1 cellular context compared by ENCODE assay signal in genomic region chr1:23574265-23574754, GRCh38.
TF ChIP-seq lines count a peak whose summit lies in the region.

No MANE protein-coding gene starts in this region.

TF ChIP-seq in GM12878, 131 proteins besides CTCF, POLR2A, EP300 and RAD21 (continued from another document and continues in another):
- TF ChIP-seq BCLAF1 (IDR thresholded peaks at IDR 0.05), result no peak
- peak; percentile 58; the same call in 1 of the 2 replicates for TF ChIP-seq BCL11A (IDR thresholded peaks at IDR 0.05; ENCODE audit: low read depth, low read length)
- no peak for TF ChIP-seq IRF3 (IDR thresholded peaks at IDR 0.05)
- peak; percentile 86; the same call in 1 of the 2 replicates for TF ChIP-seq ZBED1 (IDR thresholded peaks at IDR 0.05; ENCODE audit: borderline replicate concordance)
- no peak for TF ChIP-seq SPI1 (IDR thresholded peaks at IDR 0.05; ENCODE audit: borderline replicate concordance, insufficient read depth, low read depth, low read length)
- TF ChIP-seq SMARCA5 (IDR thresholded peaks at IDR 0.05), result no peak
- peak; percentile 89 for TF ChIP-seq MEF2B (IDR thresholded peaks at IDR 0.05; ENCODE audit: partially characterized antibody, poor library complexity, severe bottlenecking)
- TF ChIP-seq SP1 (IDR thresholded peaks at IDR 0.05; ENCODE audit: low read depth, low read length), result peak; percentile 43
- no peak for TF ChIP-seq E4F1 (IDR thresholded peaks at IDR 0.05; ENCODE audit: borderline replicate concordance, partially characterized antibody)
- TF ChIP-seq EED (IDR thresholded peaks at IDR 0.05; ENCODE audit: low read depth), result peak; percentile 98
- no peak for TF ChIP-seq ZBTB33 (IDR thresholded peaks at IDR 0.05)
- TF ChIP-seq USF2 (IDR thresholded peaks at IDR 0.05; ENCODE audit: borderline replicate concordance, low read depth, low read length), result no peak
- TF ChIP-seq KAT2A (conservative IDR thresholded peaks at IDR 0.05; ENCODE audit: control insufficient read depth, low read depth, low read length), result no peak
- TF ChIP-seq CUX1 (IDR thresholded peaks at IDR 0.05; ENCODE audit: insufficient replicate concordance, low read depth, low read length), result no peak
- TF ChIP-seq ETV6 (conservative IDR thresholded peaks at IDR 0.05 in 1 of 2, IDR thresholded peaks at IDR 0.05 in 1 of 2; ENCODE audit: borderline replicate concordance in 1 of 2, low read depth in 1 of 2), result peak in 1 of 2 experiments; percentile 78; a peak in 1 of 4 replicates
- TF ChIP-seq NR2C1 (IDR thresholded peaks at IDR 0.05), result peak; percentile 16; the same call in 1 of the 2 replicates
- no peak for TF ChIP-seq FOS (IDR thresholded peaks at IDR 0.05; ENCODE audit: borderline replicate concordance, extremely low read depth, insufficient read length)
- no peak for TF ChIP-seq HDAC2 (IDR thresholded peaks at IDR 0.05)
- peak; percentile 48; the same call in 1 of the 2 replicates for TF ChIP-seq MTA2 (IDR thresholded peaks at IDR 0.05; ENCODE audit: low read depth)
- peak; percentile 93 for TF ChIP-seq BCL3 (IDR thresholded peaks at IDR 0.05; ENCODE audit: borderline replicate concordance, insufficient read depth, low read depth, low read length, poor library complexity, severe bottlenecking)
- peak; percentile 94 for TF ChIP-seq RUNX3 (IDR thresholded peaks at IDR 0.05; ENCODE audit: low read length)
- TF ChIP-seq TBL1XR1 (IDR thresholded peaks at IDR 0.05; ENCODE audit: low read depth, low read length), result 0 out of 2 replicates have a peak, but pooled peaks have one; percentile 11
- TF ChIP-seq YBX1 (IDR thresholded peaks at IDR 0.05), result no peak
- TF ChIP-seq MYB (IDR thresholded peaks at IDR 0.05; ENCODE audit: borderline replicate concordance, low read depth, low read length), result no peak
- peak; percentile 45 for TF ChIP-seq JUNB (IDR thresholded peaks at IDR 0.05)
- TF ChIP-seq ASH2L (IDR thresholded peaks at IDR 0.05; ENCODE audit: borderline replicate concordance, low read depth), result no peak
- 0 out of 2 replicates have a peak, but pooled peaks have one; percentile 12 for TF ChIP-seq YY1 (IDR thresholded peaks at IDR 0.05; ENCODE audit: low read depth, low read length)
- no peak for TF ChIP-seq NKRF (conservative IDR thresholded peaks at IDR 0.05)
- TF ChIP-seq MTA3 (IDR thresholded peaks at IDR 0.05; ENCODE audit: borderline replicate concordance, low read length), result peak; percentile 74; the same call in 1 of the 2 replicates
- TF ChIP-seq MAX (IDR thresholded peaks at IDR 0.05; ENCODE audit: low read depth, low read length), result no peak
- peak; percentile 62 for TF ChIP-seq CREM (IDR thresholded peaks at IDR 0.05; ENCODE audit: low read depth)
- no peak for TF ChIP-seq NR2C2 (IDR thresholded peaks at IDR 0.05; ENCODE audit: borderline replicate concordance, control insufficient read depth, insufficient read length, low read depth)
- peak; percentile 87 for TF ChIP-seq MEF2A (IDR thresholded peaks at IDR 0.05; ENCODE audit: insufficient read depth, low read depth, low read length)
- no peak for TF ChIP-seq ZNF217 (IDR thresholded peaks at IDR 0.05)
- TF ChIP-seq BHLHE40 (IDR thresholded peaks at IDR 0.05; ENCODE audit: borderline replicate concordance in 1 of 2, low read depth in 2 of 2, low read length in 1 of 2), result no peak; a peak in 2 of 4 replicates
- TF ChIP-seq ZNF24 (IDR thresholded peaks at IDR 0.05), result peak; percentile 54; the same call in 1 of the 2 replicates
- TF ChIP-seq IRF4 (IDR thresholded peaks at IDR 0.05; ENCODE audit: low read depth, low read length), result peak; percentile 11; the same call in 1 of the 2 replicates
- peak; percentile 91; the same call in 1 of the 2 replicates for TF ChIP-seq NFIC (IDR thresholded peaks at IDR 0.05; ENCODE audit: low read depth, low read length)
